1 cellular context compared by ENCODE assay signal in the genomic region with DNA sequence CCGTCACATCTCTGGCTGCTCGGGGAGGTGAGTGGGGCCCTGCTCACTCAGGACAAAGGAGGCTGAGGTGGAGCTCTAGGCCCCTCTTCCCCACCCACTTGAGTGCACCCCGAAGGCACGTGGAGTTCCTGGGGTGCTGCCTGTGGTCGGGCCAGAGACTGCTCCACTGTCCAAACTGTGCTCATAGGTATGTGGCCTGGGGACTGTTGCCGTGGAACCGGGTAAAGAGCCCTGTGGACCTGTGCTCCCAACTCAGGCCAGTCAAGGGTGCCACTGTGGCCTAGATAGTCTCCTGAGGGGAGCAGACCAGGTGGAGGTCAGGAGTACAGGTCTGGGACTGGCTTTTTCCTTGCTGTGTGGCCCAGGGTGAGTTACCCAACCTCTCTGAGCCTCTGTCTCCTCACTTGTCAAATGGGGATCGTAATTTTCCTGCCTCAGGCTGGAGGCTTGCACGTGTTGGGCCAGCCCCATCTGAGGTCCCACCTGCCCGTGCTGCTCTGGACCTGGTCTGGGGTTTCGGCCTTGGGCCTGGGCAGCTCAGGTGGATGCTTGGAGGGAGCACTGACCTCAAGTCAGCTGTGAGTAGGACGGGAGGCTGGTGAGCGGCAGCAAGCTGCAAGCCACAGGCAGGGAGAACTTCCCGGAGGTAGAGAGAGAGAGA.
TF ChIP-seq lines count a peak whose summit lies in the region.

No MANE protein-coding gene starts in this region.

TF ChIP-seq in HepG2, 621 proteins besides CTCF, POLR2A, EP300 and RAD21 (continued from another document and continues in another):
- TF ChIP-seq ZHX2 (IDR thresholded peaks at IDR 0.05; ENCODE audit: low read depth) (no peak), ZHX2 (CRISPR knock-in tag; IDR thresholded peaks at IDR 0.05; ENCODE audit: borderline replicate concordance) (no peak), ZNF720 (CRISPR knock-in tag; IDR thresholded peaks at IDR 0.05) (no peak), KLF13 (CRISPR knock-in tag; IDR thresholded peaks at IDR 0.05) (no peak), ZNF224 (CRISPR knock-in tag; IDR thresholded peaks at IDR 0.05) (no peak), HDAC2 (CRISPR knock-in tag; IDR thresholded peaks at IDR 0.05) (no peak), ZIK1 (CRISPR knock-in tag; IDR thresholded peaks at IDR 0.05; ENCODE audit: borderline replicate concordance, low read depth) (no peak; the same call in 1 of the 2 replicates), ZC3H13 (CRISPR knock-in tag; IDR thresholded peaks at IDR 0.05) (no peak), HOXA5 (CRISPR knock-in tag; IDR thresholded peaks at IDR 0.05) (no peak), KIAA2018 (CRISPR knock-in tag; IDR thresholded peaks at IDR 0.05; ENCODE audit: borderline replicate concordance) (no peak), RNF219 (CRISPR knock-in tag; IDR thresholded peaks at IDR 0.05) (no peak), ZNF562 (CRISPR knock-in tag; IDR thresholded peaks at IDR 0.05; ENCODE audit: borderline replicate concordance) (no peak), RXRA (CRISPR knock-in tag; IDR thresholded peaks at IDR 0.05) (no peak; the same call in 1 of the 2 replicates), YEATS2 (CRISPR knock-in tag; IDR thresholded peaks at IDR 0.05; ENCODE audit: borderline replicate concordance) (no peak), AKAP8 (CRISPR knock-in tag; IDR thresholded peaks at IDR 0.05) (no peak), CREB3 (CRISPR knock-in tag; IDR thresholded peaks at IDR 0.05) (no peak), ZBTB3 (CRISPR knock-in tag; IDR thresholded peaks at IDR 0.05; ENCODE audit: borderline replicate concordance, low read depth) (no peak), HNRNPH1 (optimal IDR thresholded peaks at IDR 0.05; ENCODE audit: low read depth, low read length) (no peak), HIVEP1 (CRISPR knock-in tag; IDR thresholded peaks at IDR 0.05) (peak; percentile 20; the same call in 1 of the 2 replicates), ZNF564 (CRISPR knock-in tag; IDR thresholded peaks at IDR 0.05) (no peak), MBNL3 (CRISPR knock-in tag; conservative IDR thresholded peaks at IDR 0.05) (no peak), ZNF292 (CRISPR knock-in tag; IDR thresholded peaks at IDR 0.05; ENCODE audit: borderline replicate concordance, low read depth) (0 out of 2 replicates have a peak, but pooled peaks have one; percentile 15), CBFB (CRISPR knock-in tag; IDR thresholded peaks at IDR 0.05) (no peak), SIX4 (CRISPR knock-in tag; IDR thresholded peaks at IDR 0.05) (no peak), ZNF883 (CRISPR knock-in tag; IDR thresholded peaks at IDR 0.05; ENCODE audit: not compliant biosample characterization) (peak; percentile 21), SMARCE1 (IDR thresholded peaks at IDR 0.05; ENCODE audit: borderline replicate concordance) (no peak), ZNF367 (CRISPR knock-in tag; IDR thresholded peaks at IDR 0.05; ENCODE audit: borderline replicate concordance) (no peak), TBL1XR1 (IDR thresholded peaks at IDR 0.05; ENCODE audit: borderline replicate concordance, low read length, partially characterized antibody) (no peak), SMYD3 (CRISPR knock-in tag; IDR thresholded peaks at IDR 0.05) (no peak)
- TF ChIP-seq, protein P1, sequence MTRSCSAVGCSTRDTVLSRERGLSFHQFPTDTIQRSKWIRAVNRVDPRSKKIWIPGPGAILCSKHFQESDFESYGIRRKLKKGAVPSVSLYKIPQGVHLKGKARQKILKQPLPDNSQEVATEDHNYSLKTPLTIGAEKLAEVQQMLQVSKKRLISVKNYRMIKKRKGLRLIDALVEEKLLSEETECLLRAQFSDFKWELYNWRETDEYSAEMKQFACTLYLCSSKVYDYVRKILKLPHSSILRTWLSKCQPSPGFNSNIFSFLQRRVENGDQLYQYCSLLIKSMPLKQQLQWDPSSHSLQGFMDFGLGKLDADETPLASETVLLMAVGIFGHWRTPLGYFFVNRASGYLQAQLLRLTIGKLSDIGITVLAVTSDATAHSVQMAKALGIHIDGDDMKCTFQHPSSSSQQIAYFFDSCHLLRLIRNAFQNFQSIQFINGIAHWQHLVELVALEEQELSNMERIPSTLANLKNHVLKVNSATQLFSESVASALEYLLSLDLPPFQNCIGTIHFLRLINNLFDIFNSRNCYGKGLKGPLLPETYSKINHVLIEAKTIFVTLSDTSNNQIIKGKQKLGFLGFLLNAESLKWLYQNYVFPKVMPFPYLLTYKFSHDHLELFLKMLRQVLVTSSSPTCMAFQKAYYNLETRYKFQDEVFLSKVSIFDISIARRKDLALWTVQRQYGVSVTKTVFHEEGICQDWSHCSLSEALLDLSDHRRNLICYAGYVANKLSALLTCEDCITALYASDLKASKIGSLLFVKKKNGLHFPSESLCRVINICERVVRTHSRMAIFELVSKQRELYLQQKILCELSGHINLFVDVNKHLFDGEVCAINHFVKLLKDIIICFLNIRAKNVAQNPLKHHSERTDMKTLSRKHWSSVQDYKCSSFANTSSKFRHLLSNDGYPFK (CRISPR knock-in tag; IDR thresholded peaks at IDR 0.05; ENCODE audit: borderline replicate concordance) = no peak; the same call in 1 of the 2 replicates
- TF ChIP-seq, protein P2, sequence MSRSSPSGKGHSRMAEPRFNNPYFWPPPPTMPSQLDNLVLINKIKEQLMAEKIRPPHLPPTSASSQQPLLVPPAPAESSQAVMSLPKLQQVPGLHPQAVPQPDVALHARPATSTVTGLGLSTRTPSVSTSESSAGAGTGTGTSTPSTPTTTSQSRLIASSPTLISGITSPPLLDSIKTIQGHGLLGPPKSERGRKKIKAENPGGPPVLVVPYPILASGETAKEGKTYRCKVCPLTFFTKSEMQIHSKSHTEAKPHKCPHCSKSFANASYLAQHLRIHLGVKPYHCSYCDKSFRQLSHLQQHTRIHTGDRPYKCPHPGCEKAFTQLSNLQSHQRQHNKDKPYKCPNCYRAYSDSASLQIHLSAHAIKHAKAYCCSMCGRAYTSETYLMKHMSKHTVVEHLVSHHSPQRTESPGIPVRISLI (CRISPR knock-in tag; IDR thresholded peaks at IDR 0.05; ENCODE audit: borderline replicate concordance) = no peak
- TF ChIP-seq, protein P3, sequence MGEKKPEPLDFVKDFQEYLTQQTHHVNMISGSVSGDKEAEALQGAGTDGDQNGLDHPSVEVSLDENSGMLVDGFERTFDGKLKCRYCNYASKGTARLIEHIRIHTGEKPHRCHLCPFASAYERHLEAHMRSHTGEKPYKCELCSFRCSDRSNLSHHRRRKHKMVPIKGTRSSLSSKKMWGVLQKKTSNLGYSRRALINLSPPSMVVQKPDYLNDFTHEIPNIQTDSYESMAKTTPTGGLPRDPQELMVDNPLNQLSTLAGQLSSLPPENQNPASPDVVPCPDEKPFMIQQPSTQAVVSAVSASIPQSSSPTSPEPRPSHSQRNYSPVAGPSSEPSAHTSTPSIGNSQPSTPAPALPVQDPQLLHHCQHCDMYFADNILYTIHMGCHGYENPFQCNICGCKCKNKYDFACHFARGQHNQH (CRISPR knock-in tag; IDR thresholded peaks at IDR 0.05) = no peak
